Comparison of ENCODE assay signal across 8 cellular contexts in genomic region chr15:73704869-73705645, GRCh38. TPM values are rescaled to one million over a fixed set of nuclear protein-coding genes. Genes with fewer than 3 reads are reported as not detected.
A peak's percentile ranks its signal among the peaks of the same experiment; 100 is the strongest.
DNase-seq lines count a peak whose midpoint lies in the region; ATAC-seq, FAIRE-seq and TF ChIP-seq lines count a peak whose summit lies in the region.

No MANE protein-coding gene starts in this region.

- no peak overlapping the region for H3K9ac ChIP-seq in H1 (replicated peaks in 1 of 4; ENCODE audit: extremely low read depth in 1 of 4, low read depth in 3 of 4, low read length in 3 of 4)

- no peak overlapping the region for H2BK20ac ChIP-seq in H1 (ENCODE audit: low read length)

- H3K14ac ChIP-seq in H1 (ENCODE audit: insufficient read length): no peak overlapping the region

- H3K36me3 ChIP-seq in H1 (ENCODE audit: control insufficient read depth in 2 of 4, insufficient read depth in 4 of 4, low read length in 3 of 4): peaks cover 5 to 38% (median 29%) of the 10 kb centered on the region in 4 experiments
- H3K36me3 ChIP-seq in naive thymus-derived CD4-positive, alpha-beta T cell (ENCODE audit: control insufficient read depth in 2 of 3, insufficient read depth in 3 of 3, low read length in 3 of 3): no peaks in the 10 kb centered on the region

- WGBS in H1 (ENCODE audit: extremely low coverage in 1 of 2, insufficient coverage in 1 of 2, insufficient read length in 1 of 2, insufficient replicate concordance in 2 of 2, low coverage in 1 of 2, low lambda C conversion rate in 2 of 2, missing lambda C conversion rate in 1 of 2), 2 experiments: 74% methylated on average over 13 of the region's 13 CpGs; no CpG with 5 or more reads in 1 of the 2 experiments

- no peak overlapping the region for H2BK15ac ChIP-seq in H1 (ENCODE audit: low read length)

- DNase-seq in AG04449 (ENCODE audit: low read depth, low spot score): no peak
- peak; percentile 70 for DNase-seq in GM19239 (ENCODE audit: insufficient read length, low spot score)
- DNase-seq in NCI-H510A treated with DMSO at 0.1 percent for 48 hours (lab: John Stamatoyannopoulos, UW): peak; percentile 41
- DNase-seq in activated CD4-positive, alpha-beta memory T cell treated with anti-CD3 and anti-CD28 coated beads, Interleukin-2, amount 10 ng/mL, durations not matched to agents 7 days and 5 days: peak; percentile 76
- DNase-seq in H1 (ENCODE audit: low read depth in 1 of 2, low spot score in 2 of 2): peak; percentile 34 to 87
- peak in 8 of 9 donors; percentile 38 to 67 (median 46) for DNase-seq in naive thymus-derived CD4-positive, alpha-beta T cell
- peak; percentile 74 for DNase-seq in superior temporal gyrus (ENCODE audit: extremely low spot score)

- H3K27me3 ChIP-seq in H1 (replicated peaks in 1 of 4; ENCODE audit: control insufficient read depth in 3 of 4, extremely low read depth in 1 of 4, insufficient read depth in 3 of 4, low read length in 3 of 4): no peaks in the 10 kb centered on the region
- H3K27me3 ChIP-seq in naive thymus-derived CD4-positive, alpha-beta T cell (ENCODE audit: control insufficient read depth in 2 of 2, insufficient read depth in 2 of 2, low read length in 2 of 2): no peaks in the 10 kb centered on the region

- TF ChIP-seq CTCF in AG04449 (IDR thresholded peaks at IDR 0.05; ENCODE audit: insufficient read depth, low read length, missing control alignments) (peak; percentile 85), H1 (IDR thresholded peaks at IDR 0.05; ENCODE audit: control extremely low read depth in 1 of 3, insufficient read depth in 1 of 3, low read depth in 1 of 3, low read length in 3 of 3) (peak; percentile 90 to 95 (median 95))

- no peak overlapping the region for H2BK5ac ChIP-seq in H1 (ENCODE audit: low read depth, low read length)

- H3K23me2 ChIP-seq in H1 (ENCODE audit: low read depth, low read length): peaks cover 2% of the 10 kb centered on the region; the same call in 1 of the 2 replicates

- H3K4me2 ChIP-seq in H1 (ENCODE audit: insufficient read depth in 1 of 2, low read depth in 2 of 2, low read length in 2 of 2): no peak overlapping the region

- H4K91ac ChIP-seq in H1 (replicated peaks; ENCODE audit: insufficient read length, low read length): no peak overlapping the region

- peak; percentile 74 for FAIRE-seq in GM19239 (lab: Jason Lieb, UNC)
- peak; percentile 85 for FAIRE-seq in H1 (lab: Jason Lieb, UNC)

- no peaks in the 10 kb centered on the region for H3K9me3 Mint-ChIP-seq in activated CD4-positive, alpha-beta memory T cell treated with anti-CD3 and anti-CD28 coated beads, Interleukin-2, amount 10 ng/mL, durations not matched to agents 7 days and 5 days
- peaks cover 0 to 1% (median 0%) of the 10 kb centered on the region in 11 donors for H3K9me3 Mint-ChIP-seq in naive thymus-derived CD4-positive, alpha-beta T cell

- H3K56ac ChIP-seq in H1 (replicated peaks; ENCODE audit: insufficient read length, low read depth, low read length): no peak overlapping the region

- no peak for TF ChIP-seq EP300 in H1 (IDR thresholded peaks at IDR 0.05; ENCODE audit: borderline replicate concordance in 1 of 2, low read depth in 2 of 2, low read length in 2 of 2)

- H4K5ac ChIP-seq in H1 (ENCODE audit: insufficient read length, low read depth, low read length): no peak overlapping the region

- no peak overlapping the region for H3K4me3 Mint-ChIP-seq in activated CD4-positive, alpha-beta memory T cell treated with anti-CD3 and anti-CD28 coated beads, Interleukin-2, amount 10 ng/mL, durations not matched to agents 7 days and 5 days
- no peak overlapping the region for H3K4me3 Mint-ChIP-seq in naive thymus-derived CD4-positive, alpha-beta T cell

- peaks cover 12 to 24% of the 10 kb centered on the region in 2 experiments for H4K20me1 ChIP-seq in H1 (replicated peaks in 1 of 2; ENCODE audit: control insufficient read depth in 1 of 2, insufficient read depth in 2 of 2, low read length in 2 of 2)

- no peak overlapping the region for H3K4ac ChIP-seq in H1 (replicated peaks; ENCODE audit: insufficient read length, low read depth, low read length)

- POLR2A ChIA-PET in AG04449 (lab: Yijun Ruan, JAX) (no interaction called here), H1 (lab: Charles Lee; ENCODE audit: partially characterized antibody) (interaction anchor here (0.6 to 1.5 kb wide), 3 partner anchors 9 to 82 kb away, joined by 3 to 4 read pairs (median 3); no protein-coding TSS in a partner anchor)
- POLR2A ChIA-PET in activated CD4-positive, alpha-beta memory T cell treated with anti-CD3 and anti-CD28 coated beads, Interleukin-2, amount 10 ng/mL, durations not matched to agents 7 days and 5 days (lab: Charles Lee): interaction anchor here (1.3 kb wide), 1 partner anchor 69 kb away, joined by 4 read pairs; no protein-coding TSS in a partner anchor
- POLR2A ChIA-PET in naive thymus-derived CD4-positive, alpha-beta T cell (lab: Charles Lee): no interaction called here

- peaks cover 9% of the 10 kb centered on the region for H3K4me1 Mint-ChIP-seq in activated CD4-positive, alpha-beta memory T cell treated with anti-CD3 and anti-CD28 coated beads, Interleukin-2, amount 10 ng/mL, durations not matched to agents 7 days and 5 days
- peaks cover 0 to 8% (median 0%) of the 10 kb centered on the region in 7 donors for H3K4me1 Mint-ChIP-seq in naive thymus-derived CD4-positive, alpha-beta T cell

- TF ChIP-seq RAD21 in H1 (IDR thresholded peaks at IDR 0.05 in 1 of 2, conservative IDR thresholded peaks at IDR 0.05 in 1 of 2; ENCODE audit: low read depth in 2 of 2, low read length in 2 of 2): peak; percentile 78 to 83

- H2BK12ac ChIP-seq in H1 (ENCODE audit: low read depth, low read length): no peak overlapping the region

- H2BK120ac ChIP-seq in H1 (replicated peaks; ENCODE audit: low read depth, low read length): no peak overlapping the region

- H3K4me3 ChIP-seq in AG04449 (ENCODE audit: low read depth, low read length): no peak overlapping the region
- no peak overlapping the region for H3K4me3 ChIP-seq in H1 (ENCODE audit: extremely low read depth in 1 of 4, insufficient read depth in 2 of 4, low read depth in 3 of 4, low read length in 4 of 4)
- no peak overlapping the region for H3K4me3 ChIP-seq in naive thymus-derived CD4-positive, alpha-beta T cell (ENCODE audit: low read length)

- TF ChIP-seq POLR2A in H1 (IDR thresholded peaks at IDR 0.05; ENCODE audit: control extremely low read depth in 1 of 2, low read depth in 2 of 2, low read length in 2 of 2): no peak

- no peak overlapping the region for H3K18ac ChIP-seq in H1 (ENCODE audit: extremely low read depth, low read length)

- peaks cover 0 to 19% of the 10 kb centered on the region in 2 experiments; a peak in 1 of 4 replicates for H3K79me2 ChIP-seq in H1 (ENCODE audit: control insufficient read depth in 1 of 2, insufficient read depth in 2 of 2, low read length in 2 of 2)

- H3K79me1 ChIP-seq in H1 (ENCODE audit: low read depth, low read length): no peaks in the 10 kb centered on the region

- CTCF ChIA-PET in AG04449 (lab: Yijun Ruan, JAX): interaction anchor here (0.6 to 15.4 kb wide), 51 partner anchors 9 to 464 kb away, joined by 3 to 459 read pairs (median 5); partner anchors contain the start of genes CD276 and NPTN
- CTCF ChIA-PET in activated CD4-positive, alpha-beta memory T cell treated with anti-CD3 and anti-CD28 coated beads, Interleukin-2, amount 10 ng/mL, durations not matched to agents 7 days and 5 days (lab: Charles Lee): interaction anchor here (0.7 to 3.9 kb wide), 36 partner anchors 11 to 464 kb away, joined by 3 to 64 read pairs (median 4); partner anchors contain the start of genes CD276, INSYN1 and NPTN
- CTCF ChIA-PET in H1 (lab: Charles Lee; ENCODE audit: partially characterized antibody): interaction anchor here (0.6 to 18.5 kb wide), 65 partner anchors 9 to 396 kb away, joined by 3 to 496 read pairs (median 4); partner anchors contain the start of genes CD276, INSYN1 and NPTN
- CTCF ChIA-PET in naive thymus-derived CD4-positive, alpha-beta T cell (lab: Charles Lee): interaction anchor here (0.6 to 1.9 kb wide), 7 partner anchors 28 to 442 kb away, joined by 3 to 10 read pairs (median 5); no protein-coding TSS in a partner anchor

- H3K4me1 ChIP-seq in H1 (replicated peaks in 1 of 4; ENCODE audit: control insufficient read depth in 3 of 4, insufficient read depth in 4 of 4, low read length in 3 of 4): no peaks in the 10 kb centered on the region
- no peaks in the 10 kb centered on the region for H3K4me1 ChIP-seq in naive thymus-derived CD4-positive, alpha-beta T cell (ENCODE audit: control insufficient read depth in 2 of 2, insufficient read depth in 2 of 2, low read length in 2 of 2)

- peaks cover 5% of the 10 kb centered on the region for H3K27me3 Mint-ChIP-seq in activated CD4-positive, alpha-beta memory T cell treated with anti-CD3 and anti-CD28 coated beads, Interleukin-2, amount 10 ng/mL, durations not matched to agents 7 days and 5 days
- H3K27me3 Mint-ChIP-seq in naive thymus-derived CD4-positive, alpha-beta T cell: peaks cover 9 to 26% (median 19%) of the 10 kb centered on the region in 5 donors

- ATAC-seq in naive thymus-derived CD4-positive, alpha-beta T cell: peak; percentile 78
- ATAC-seq in GM18861 (IDR thresholded peaks at IDR 0.05; ENCODE audit: unreplicated experiment): no peak

- no peaks in the 10 kb centered on the region for H3K9me3 ChIP-seq in H1 (ENCODE audit: insufficient read depth in 2 of 2, low read depth in 1 of 2, low read length in 1 of 2)
- no peaks in the 10 kb centered on the region for H3K9me3 ChIP-seq in naive thymus-derived CD4-positive, alpha-beta T cell (ENCODE audit: control insufficient read depth in 2 of 3, low read length in 3 of 3)

- no peaks in the 10 kb centered on the region for H3K36me3 Mint-ChIP-seq in activated CD4-positive, alpha-beta memory T cell treated with anti-CD3 and anti-CD28 coated beads, Interleukin-2, amount 10 ng/mL, durations not matched to agents 7 days and 5 days (ENCODE audit: low read depth)
- H3K36me3 Mint-ChIP-seq in naive thymus-derived CD4-positive, alpha-beta T cell: no peaks in the 10 kb centered on the region

- intact Hi-C loops in naive thymus-derived CD4-positive, alpha-beta T cell (cut with micrococcal nuclease): loop anchor here (1.0 to 10.0 kb wide), 2 partner anchors 420 to 464 kb away; no protein-coding TSS in a partner anchor

- no peak overlapping the region for H3K27ac Mint-ChIP-seq in activated CD4-positive, alpha-beta memory T cell treated with anti-CD3 and anti-CD28 coated beads, Interleukin-2, amount 10 ng/mL, durations not matched to agents 7 days and 5 days
- no peak overlapping the region for H3K27ac Mint-ChIP-seq in naive thymus-derived CD4-positive, alpha-beta T cell

- H3K27ac ChIP-seq in H1 (ENCODE audit: low read depth, low read length): no peak overlapping the region; the same call in 1 of the 2 replicates
- no peak overlapping the region for H3K27ac ChIP-seq in naive thymus-derived CD4-positive, alpha-beta T cell (ENCODE audit: low read depth, low read length)

- H2AK5ac ChIP-seq in H1 (ENCODE audit: low read depth, low read length): no peak overlapping the region

- no peak overlapping the region for H4K8ac ChIP-seq in H1 (ENCODE audit: extremely low read depth, insufficient read depth, low read length)

- H3K23ac ChIP-seq in H1 (ENCODE audit: insufficient read length): no peak overlapping the region

- H2AFZ ChIP-seq in H1 (ENCODE audit: low read length): no peak overlapping the region

RNA-seq across cellular contexts. Expression of gene CD276, which starts 20.9 kb away (rescaled TPM):
- 1 to 10 TPM in 1 of 2 experiments, under 1 TPM in 1; 0.88 to 1.6 TPM for total RNA-seq in activated CD4-positive, alpha-beta memory T cell treated with anti-CD3 and anti-CD28 coated beads, Interleukin-2, amount 10 ng/mL, durations not matched to agents 7 days and 5 days
- 152 and 156 TPM in 2 replicates for total RNA-seq in H1 (2021; fragmentation: NEBNext Ultra II Directional; extraction: Animal tissue kit (Norgen Biotek cat#: 25700))
- polyA plus RNA-seq in H1 (2011; rRNA removed): 158 and 190 TPM in 2 replicates
- polyA plus RNA-seq in H1 (2011; cell fraction: cytosol; rRNA removed): 79.5 TPM
- polyA plus RNA-seq in H1 (2011; cell fraction: nucleus; rRNA removed): 197 TPM
- 143 to 200 TPM (median 177 TPM) in 4 replicates for polyA plus RNA-seq in H1 (2012, experiment 1 of 2)
- polyA plus RNA-seq in H1 (2012, experiment 2 of 2): 186 TPM
- polyA plus RNA-seq in H1 (2013, experiment 1 of 2): 290 TPM
- polyA plus RNA-seq in H1 (2013, experiment 2 of 2): 333 TPM
- 116 and 197 TPM in 2 replicates for polyA minus RNA-seq in H1 (2011; rRNA and poly(A)+ RNA removed)
- 102 TPM for polyA minus RNA-seq in H1 (2011; cell fraction: cytosol; rRNA and poly(A)+ RNA removed)
- 79.9 TPM for polyA minus RNA-seq in H1 (2011; cell fraction: nucleus; rRNA and poly(A)+ RNA removed)
- 1 to 10 TPM in 2 of 5 experiments, under 1 TPM in 1, not detected in 2; 0.76 to 2.7 (median 1.9) TPM for total RNA-seq in naive thymus-derived CD4-positive, alpha-beta T cell
- not detected for polyA plus RNA-seq in naive thymus-derived CD4-positive, alpha-beta T cell

RNA-seq across cellular contexts. Expression of gene INSYN1, which starts 48.1 kb away (rescaled TPM):
- total RNA-seq in activated CD4-positive, alpha-beta memory T cell treated with anti-CD3 and anti-CD28 coated beads, Interleukin-2, amount 10 ng/mL, durations not matched to agents 7 days and 5 days: not detected
- 10.2 and 13.1 TPM in 2 replicates for total RNA-seq in H1 (2021; fragmentation: NEBNext Ultra II Directional; extraction: Animal tissue kit (Norgen Biotek cat#: 25700))
- polyA plus RNA-seq in H1 (2011; rRNA removed): 7.2 and 11.6 TPM in 2 replicates
- polyA plus RNA-seq in H1 (2011; cell fraction: cytosol; rRNA removed): 12.0 TPM
- 50.9 TPM for polyA plus RNA-seq in H1 (2011; cell fraction: nucleus; rRNA removed)
- polyA plus RNA-seq in H1 (2012, experiment 1 of 2): 4.2 to 8.2 TPM (median 6.5 TPM) in 4 replicates
- 4.0 TPM for polyA plus RNA-seq in H1 (2012, experiment 2 of 2)
- polyA plus RNA-seq in H1 (2013, experiment 1 of 2): 6.3 TPM
- 6.0 TPM for polyA plus RNA-seq in H1 (2013, experiment 2 of 2)
- 2.1 and 2.9 TPM in 2 replicates for polyA minus RNA-seq in H1 (2011; rRNA and poly(A)+ RNA removed)
- polyA minus RNA-seq in H1 (2011; cell fraction: cytosol; rRNA and poly(A)+ RNA removed): 3.2 TPM
- polyA minus RNA-seq in H1 (2011; cell fraction: nucleus; rRNA and poly(A)+ RNA removed): 2.9 TPM
- total RNA-seq in naive thymus-derived CD4-positive, alpha-beta T cell: not detected
- not detected for polyA plus RNA-seq in naive thymus-derived CD4-positive, alpha-beta T cell

Comparison
In these comparisons a context has a peak if more than half of its experiments do, and no peak if none do; other contexts are left out.
1. RNA of gene CD276, which starts 20.9 kb away (total RNA-seq): 152 to 156 TPM in H1; 0.88 to 1.6 TPM in activated CD4-positive, alpha-beta memory T cell treated with anti-CD3 and anti-CD28 coated beads, Interleukin-2, amount 10 ng/mL, durations not matched to agents 7 days and 5 days and 0.76 to 2.7 TPM in naive thymus-derived CD4-positive, alpha-beta T cell; every median in the first group is over 10 times any median in the second.
2. RNA of gene INSYN1, which starts 48.1 kb away (total RNA-seq): 10.2 to 13.1 TPM in H1; not detected in activated CD4-positive, alpha-beta memory T cell treated with anti-CD3 and anti-CD28 coated beads, Interleukin-2, amount 10 ng/mL, durations not matched to agents 7 days and 5 days and not detected in naive thymus-derived CD4-positive, alpha-beta T cell; every median in the first group is over 10 times any median in the second.
3. POLR2A ChIA-PET loops: an anchor here in activated CD4-positive, alpha-beta memory T cell treated with anti-CD3 and anti-CD28 coated beads, Interleukin-2, amount 10 ng/mL, durations not matched to agents 7 days and 5 days (1.3 kb wide) and H1 (0.6 to 1.5 kb wide); none called in AG04449 and naive thymus-derived CD4-positive, alpha-beta T cell.